Comparison of ENCODE assay signal across 12 cellular contexts in the genomic region with DNA sequence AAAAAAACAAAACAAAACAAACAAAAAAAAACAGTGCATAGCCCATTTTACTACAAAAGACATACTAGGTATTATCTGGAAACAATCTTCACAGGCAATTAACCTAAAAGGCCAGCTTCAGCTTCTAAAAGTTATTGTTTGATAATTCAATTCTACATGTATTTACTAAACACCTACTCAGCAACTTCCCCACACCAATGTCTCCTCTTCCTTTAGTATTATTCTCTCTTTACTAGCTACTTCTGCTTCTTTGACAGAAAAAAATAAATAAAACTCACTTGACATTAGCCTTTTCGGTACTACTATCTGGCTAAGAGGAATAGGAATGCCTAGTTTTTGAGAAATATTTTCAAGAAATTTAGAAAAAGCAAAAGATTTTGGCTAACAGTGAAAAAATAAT. TPM values are rescaled to one million over a fixed set of nuclear protein-coding genes. Genes with fewer than 3 reads are reported as not detected.
DNase-seq lines count a peak whose midpoint lies in the region; ATAC-seq and TF ChIP-seq lines count a peak whose summit lies in the region.
"Had no signal": no experiment of that assay in that cellular context is flagged by ENCODE, and none has a peak within 500 bp of the region (broad histone marks: within the 10 kb centered on the region; RNA-seq: fewer than 3 reads in every experiment).

No MANE protein-coding gene starts in this region.

- no peaks in the 10 kb centered on the region for H3K27me3 Mint-ChIP-seq in CD8-positive, alpha-beta T cell (ENCODE audit: low read depth)
- no peaks in the 10 kb centered on the region for H3K27me3 Mint-ChIP-seq in activated T-helper 17 cell treated with anti-CD3 and anti-CD28 coated beads, Interleukin-2, amount 50 U/mL, for 72 hours
- no peaks in the 10 kb centered on the region for H3K27me3 Mint-ChIP-seq in neural crest cell (ENCODE audit: low read depth)

- POLR2A ChIA-PET in CD8-positive, alpha-beta T cell (lab: Charles Lee): no interaction called here

- TF ChIP-seq CTCF in CD8-positive, alpha-beta T cell (IDR thresholded peaks at IDR 0.05): no peak
- TF ChIP-seq CTCF in neural crest cell (conservative IDR thresholded peaks at IDR 0.05): no peak

- CTCF ChIA-PET in CD8-positive, alpha-beta T cell (lab: Charles Lee): no interaction called here

- no peaks in the 10 kb centered on the region for H3K36me3 ChIP-seq in CD8-positive, alpha-beta T cell (ENCODE audit: insufficient read depth, low read length)
- H3K36me3 ChIP-seq: right atrium auricular region had no signal

- no peaks in the 10 kb centered on the region for H3K27me3 ChIP-seq in CD8-positive, alpha-beta T cell (ENCODE audit: insufficient read depth, low read length)
- H3K27me3 ChIP-seq: right atrium auricular region had no signal

- no peak for ATAC-seq in CD8-positive, alpha-beta T cell
- ATAC-seq in activated T-helper 17 cell treated with anti-CD3 and anti-CD28 coated beads, Interleukin-2, amount 50 U/mL, for 72 hours (replicated peaks): no peak
- no peak for ATAC-seq in activated CD4-positive, CD25-positive, alpha-beta regulatory T cell treated with anti-CD3 and anti-CD28 coated beads, Interleukin-2, amount 50 U/mL, for 24 hours

- H3K4me3 Mint-ChIP-seq in CD8-positive, alpha-beta T cell: peak overlapping the region; percentile 57
- H3K4me3 Mint-ChIP-seq in activated T-helper 17 cell treated with anti-CD3 and anti-CD28 coated beads, Interleukin-2, amount 50 U/mL, for 72 hours: peak overlapping the region; percentile 99
- peak overlapping the region; percentile 56 for H3K4me3 Mint-ChIP-seq in neural crest cell

- no peak overlapping the region for H3K4me3 ChIP-seq in CD8-positive, alpha-beta T cell (ENCODE audit: low read depth, low read length)
- H3K4me3 ChIP-seq: right atrium auricular region had no signal

- H3K27ac Mint-ChIP-seq in CD8-positive, alpha-beta T cell: no peak overlapping the region
- no peak overlapping the region for H3K27ac Mint-ChIP-seq in activated T-helper 17 cell treated with anti-CD3 and anti-CD28 coated beads, Interleukin-2, amount 50 U/mL, for 72 hours
- H3K27ac Mint-ChIP-seq in neural crest cell (ENCODE audit: unreplicated experiment): no peak overlapping the region

- intact Hi-C loops in CD8-positive, alpha-beta T cell (cut with DNase I, micrococcal nuclease): loop anchor here in 1 of 2 experiments (10.0 kb wide), 4 partner anchors 539 to 929 kb away; a partner anchor contains a TSS

- H3K36me3 Mint-ChIP-seq in CD8-positive, alpha-beta T cell: peaks cover 20% of the 10 kb centered on the region
- H3K36me3 Mint-ChIP-seq in activated T-helper 17 cell treated with anti-CD3 and anti-CD28 coated beads, Interleukin-2, amount 50 U/mL, for 72 hours (ENCODE audit: low read depth): peaks cover 40% of the 10 kb centered on the region
- no peaks in the 10 kb centered on the region for H3K36me3 Mint-ChIP-seq in neural crest cell (ENCODE audit: low read depth)

- peaks cover 63% of the 10 kb centered on the region for H3K4me1 ChIP-seq in CD8-positive, alpha-beta T cell (ENCODE audit: insufficient read depth, low read length)

- peaks cover 67% of the 10 kb centered on the region for H3K4me1 Mint-ChIP-seq in CD8-positive, alpha-beta T cell (ENCODE audit: low read depth)
- peaks cover 28% of the 10 kb centered on the region for H3K4me1 Mint-ChIP-seq in activated T-helper 17 cell treated with anti-CD3 and anti-CD28 coated beads, Interleukin-2, amount 50 U/mL, for 72 hours
- H3K4me1 Mint-ChIP-seq in neural crest cell: peaks cover 44% of the 10 kb centered on the region

- no peaks in the 10 kb centered on the region for H3K9me3 Mint-ChIP-seq in CD8-positive, alpha-beta T cell
- H3K9me3 Mint-ChIP-seq in activated T-helper 17 cell treated with anti-CD3 and anti-CD28 coated beads, Interleukin-2, amount 50 U/mL, for 72 hours: no peaks in the 10 kb centered on the region
- H3K9me3 Mint-ChIP-seq in neural crest cell: no peaks in the 10 kb centered on the region

- H3K27ac ChIP-seq in CD8-positive, alpha-beta T cell (ENCODE audit: low read depth, low read length): no peak overlapping the region
- H3K27ac ChIP-seq: right atrium auricular region had no signal

- no peaks in the 10 kb centered on the region for H3K9me3 ChIP-seq in CD8-positive, alpha-beta T cell (ENCODE audit: low read length)
- H3K9me3 ChIP-seq: right atrium auricular region had no signal

- DNase-seq in CD8-positive, alpha-beta T cell: no peak
- DNase-seq in Kasumi-1 (lab: John Stamatoyannopoulos, UW): peak; percentile 16 to 42
- DNase-seq in neural crest cell (ENCODE audit: low read depth, low spot score): no peak
- no peak for DNase-seq in HT-29 (ENCODE audit: low spot score)
- no peak for DNase-seq in stimulated activated CD4-positive, alpha-beta T cell treated with anti-CD3 and anti-CD28 coated beads, Interleukin-2, amount 100 ng/mL, for 48 hours
- DNase-seq: activated CD4-positive, alpha-beta T cell treated with anti-CD3 and anti-CD28 coated beads for 48 hours; activated effector memory CD4-positive, alpha-beta T cell treated with anti-CD3 and anti-CD28 coated beads, Interleukin-2, amount 50 U/mL, for 16 hours; HCEC 1CT; NCI-H2227 treated with DMSO at 0.1 percent for 48 hours had no signal

RNA-seq across cellular contexts. Expression of a gene that starts 2.8 kb away (rescaled TPM):
- total RNA-seq in CD8-positive, alpha-beta T cell: 100 to 1,000 TPM; 105 to 106 TPM
- total RNA-seq in activated T-helper 17 cell treated with anti-CD3 and anti-CD28 coated beads, Interleukin-2, amount 50 U/mL, for 72 hours: 100 to 1,000 TPM in 1 of 2 donors, 10 to 100 TPM in 1; 80.3 to 101 TPM
- total RNA-seq in neural crest cell: 106 and 110 TPM in 2 replicates
- total RNA-seq in HT-29 (2014; rRNA removed; shearing (Covaris generic)): 42.3 and 52.0 TPM in 2 replicates

Comparison
In these comparisons a context has a peak if more than half of its experiments do, and no peak if none do; other contexts are left out.
1. DNase-seq: peak in Kasumi-1 (2 of 2); none in CD8-positive, alpha-beta T cell (0 of 7), neural crest cell (single experiment), HT-29 (single experiment) and stimulated activated CD4-positive, alpha-beta T cell treated with anti-CD3 and anti-CD28 coated beads, Interleukin-2, amount 100 ng/mL, for 48 hours (0 of 2).
2. Peak in every context shown above with its lines, with median percentiles within 50 percentile points of each other: H3K4me3 Mint-ChIP-seq.